17 cellular contexts compared by ENCODE assay signal in the genomic region with DNA sequence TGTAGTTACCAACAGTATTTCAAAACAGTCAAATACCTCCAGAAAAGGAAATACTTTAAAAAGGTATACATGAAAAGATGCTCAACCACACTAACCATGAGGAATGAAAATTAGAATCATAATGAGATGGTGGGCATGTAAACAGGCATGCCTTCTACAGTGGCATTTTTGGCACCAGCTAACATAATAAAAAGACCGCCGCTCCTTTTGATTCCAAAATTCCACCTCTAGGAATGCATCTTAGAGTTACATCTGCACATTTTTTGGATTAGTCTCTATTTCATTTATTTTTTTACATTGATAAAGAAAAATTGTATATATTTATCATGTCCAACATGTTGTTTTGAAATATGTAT. TPM values are rescaled to one million over a fixed set of nuclear protein-coding genes. Genes with fewer than 3 reads are reported as not detected.
A peak's percentile ranks its signal among the peaks of the same experiment; 100 is the strongest.
DNase-seq lines count a peak whose midpoint lies in the region; ATAC-seq, FAIRE-seq and TF ChIP-seq lines count a peak whose summit lies in the region.
"Had no signal": no experiment of that assay in that cellular context is flagged by ENCODE, and none has a peak within 500 bp of the region (broad histone marks: within the 10 kb centered on the region; RNA-seq: fewer than 3 reads in every experiment).

No MANE protein-coding gene starts in this region.

- in situ Hi-C loops in GM12878 (cut with MboI), result no loop called here

- RAD21 ChIA-PET in GM12878 (lab: Charles Lee; ENCODE audit: unreplicated experiment), result interaction anchor here (0.7 to 5.2 kb wide), 3 partner anchors 26 to 39 kb away, joined by 3 to 97 read pairs (median 3); a partner anchor contains a TSS

- peaks cover 70% of the 10 kb centered on the region for H3K4me1 ChIP-seq in GM12878 (ENCODE audit: control insufficient read depth, insufficient read depth, low read length)
- H3K4me1 ChIP-seq in mucosa of rectum (ENCODE audit: control insufficient read depth in 2 of 2, insufficient read depth in 2 of 2, low read length in 2 of 2), result peaks cover 70 to 75% of the 10 kb centered on the region in 2 donors

- POLR2A ChIA-PET in GM12878 (lab: Charles Lee), result interaction anchor here (2.4 to 3.5 kb wide), 2 partner anchors 37 to 41 kb away, joined by 7 to 44 read pairs; a partner anchor contains a TSS

- peak overlapping the region; percentile 86 for H3K4me2 ChIP-seq in GM12878 (ENCODE audit: control insufficient read depth, insufficient read depth)

- SMC1A ChIA-PET in GM12878 (lab: Charles Lee; ENCODE audit: uncharacterized antibody, unreplicated experiment), result interaction anchor here (1.0 to 12.1 kb wide), 5 partner anchors 22 to 127 kb away, joined by 3 to 179 read pairs (median 3); a partner anchor contains a TSS

- H3K4me3 ChIP-seq in GM12878, result peak overlapping the region; percentile 18; the same call in 1 of the 2 replicates
- H3K4me3 ChIP-seq in mucosa of rectum (ENCODE audit: low read length in 2 of 2), result no peak overlapping the region

- H3K4me1 Mint-ChIP-seq in activated naive CD8-positive, alpha-beta T cell treated with anti-CD3 and anti-CD28 coated beads, Interleukin-2, amount 50 U/mL, for 24 hours, result peaks cover 77% of the 10 kb centered on the region
- peaks cover 51% of the 10 kb centered on the region for H3K4me1 Mint-ChIP-seq in activated naive CD8-positive, alpha-beta T cell treated with anti-CD3 and anti-CD28 coated beads for 36 hours
- H3K4me1 Mint-ChIP-seq in type B pancreatic cell (ENCODE audit: unreplicated experiment), result peaks cover 71% of the 10 kb centered on the region

- ATAC-seq in activated naive CD8-positive, alpha-beta T cell treated with anti-CD3 and anti-CD28 coated beads, Interleukin-2, amount 50 U/mL, for 24 hours, result no peak
- ATAC-seq in GM12878, result no peak
- ATAC-seq in GM21786 (IDR thresholded peaks at IDR 0.05; ENCODE audit: unreplicated experiment), result no peak
- ATAC-seq: activated T-cell treated with anti-CD3 and anti-CD28 coated beads, Interleukin-2, amount 50 U/mL, for 4 hours; natural killer cell treated with Interleukin-12 subunit alpha and Interleukin-12 subunit beta and Interleukin-15 and Interleukin-18, amount 100 ng/mL, for 72 hours had no signal

- no peak for DNase-seq in activated naive CD8-positive, alpha-beta T cell treated with anti-CD3 and anti-CD28 coated beads, Interleukin-2, amount 50 U/mL, for 24 hours
- no peak for DNase-seq in activated naive CD8-positive, alpha-beta T cell treated with anti-CD3 and anti-CD28 coated beads for 36 hours
- DNase-seq in GM12878 (ENCODE audit: low read depth, low spot score) (no peak), type B pancreatic cell (ENCODE audit: extremely low spot score, unreplicated experiment) (no peak), NCI-H82 treated with DMSO at 0.1 percent for 48 hours (lab: John Stamatoyannopoulos, UW; ENCODE audit: unreplicated experiment) (no peak), NCI-H524 (lab: John Stamatoyannopoulos, UW) (no peak)
- DNase-seq: activated CD4-positive, alpha-beta memory T cell treated with anti-CD3 and anti-CD28 coated beads for 36 hours; activated T-cell treated with anti-CD3 and anti-CD28 coated beads, Interleukin-2, amount 50 U/mL, for 4 hours; CD8-positive, alpha-beta memory T cell; NCI-H69 had no signal

- H3K9me3 Mint-ChIP-seq in activated naive CD8-positive, alpha-beta T cell treated with anti-CD3 and anti-CD28 coated beads, Interleukin-2, amount 50 U/mL, for 24 hours, result no peaks in the 10 kb centered on the region
- no peaks in the 10 kb centered on the region for H3K9me3 Mint-ChIP-seq in activated naive CD8-positive, alpha-beta T cell treated with anti-CD3 and anti-CD28 coated beads for 36 hours
- H3K9me3 Mint-ChIP-seq in type B pancreatic cell, result no peaks in the 10 kb centered on the region
- H3K9me3 Mint-ChIP-seq: activated CD4-positive, alpha-beta memory T cell treated with anti-CD3 and anti-CD28 coated beads for 36 hours; activated naive CD4-positive, alpha-beta T cell treated with anti-CD3 and anti-CD28 coated beads, Interleukin-2, amount 50 U/mL, for 72 hours; CD8-positive, alpha-beta memory T cell; IgD-negative memory B cell; natural killer cell treated with Interleukin-12 subunit alpha and Interleukin-12 subunit beta and Interleukin-15 and Interleukin-18, amount 100 ng/mL, for 72 hours had no signal

- peak overlapping the region; percentile 35 for H3K27ac Mint-ChIP-seq in activated naive CD8-positive, alpha-beta T cell treated with anti-CD3 and anti-CD28 coated beads, Interleukin-2, amount 50 U/mL, for 24 hours
- H3K27ac Mint-ChIP-seq in activated naive CD8-positive, alpha-beta T cell treated with anti-CD3 and anti-CD28 coated beads for 36 hours, result no peak overlapping the region
- peak overlapping the region; percentile 66 for H3K27ac Mint-ChIP-seq in type B pancreatic cell
- H3K27ac Mint-ChIP-seq: activated CD4-positive, alpha-beta memory T cell treated with anti-CD3 and anti-CD28 coated beads for 36 hours; activated naive CD4-positive, alpha-beta T cell treated with anti-CD3 and anti-CD28 coated beads, Interleukin-2, amount 50 U/mL, for 72 hours; natural killer cell treated with Interleukin-12 subunit alpha and Interleukin-12 subunit beta and Interleukin-15 and Interleukin-18, amount 100 ng/mL, for 72 hours had no signal

- 93% methylated on average over 2 of the region's 2 CpGs for WGBS in GM12878 (ENCODE audit: insufficient coverage, insufficient replicate concordance, low lambda C conversion rate, missing lambda C conversion rate)

- H3K27me3 Mint-ChIP-seq in activated naive CD8-positive, alpha-beta T cell treated with anti-CD3 and anti-CD28 coated beads, Interleukin-2, amount 50 U/mL, for 24 hours, result no peaks in the 10 kb centered on the region
- no peaks in the 10 kb centered on the region for H3K27me3 Mint-ChIP-seq in activated naive CD8-positive, alpha-beta T cell treated with anti-CD3 and anti-CD28 coated beads for 36 hours
- peaks cover 3% of the 10 kb centered on the region for H3K27me3 Mint-ChIP-seq in type B pancreatic cell
- H3K27me3 Mint-ChIP-seq: activated CD4-positive, alpha-beta memory T cell treated with anti-CD3 and anti-CD28 coated beads for 36 hours; CD8-positive, alpha-beta memory T cell; natural killer cell treated with Interleukin-12 subunit alpha and Interleukin-12 subunit beta and Interleukin-15 and Interleukin-18, amount 100 ng/mL, for 72 hours had no signal

- CTCF ChIA-PET in GM12878 (lab: Yijun Ruan, JAX), result interaction anchor here (0.6 to 4.1 kb wide), 6 partner anchors 19 to 781 kb away, joined by 3 to 27 read pairs (median 3); no protein-coding TSS in a partner anchor

- no peak for FAIRE-seq in GM12878 (lab: Jason Lieb, UNC)
- FAIRE-seq: GM19239 had no signal

- no peak for TF ChIP-seq RAD21 in GM12878 (IDR thresholded peaks at IDR 0.05; ENCODE audit: insufficient read depth, low read depth, low read length)

- H3K36me3 ChIP-seq in GM12878 (ENCODE audit: control insufficient read depth in 2 of 2, insufficient read depth in 2 of 2, low read length in 1 of 2), result peaks cover 7% of the 10 kb centered on the region in 2 experiments
- H3K36me3 ChIP-seq in mucosa of rectum (ENCODE audit: control insufficient read depth in 2 of 2, insufficient read depth in 2 of 2, low read length in 2 of 2), result no peaks in the 10 kb centered on the region

- no peak for TF ChIP-seq EP300 in GM12878 (IDR thresholded peaks at IDR 0.05; ENCODE audit: borderline replicate concordance in 1 of 2, control insufficient read depth in 1 of 2, low read depth in 2 of 2, low read length in 2 of 2)

- no TSS peak for BruUV-seq in GM12878 (replicated peaks; lab: Mats Ljungman, UMichigan)

- intact Hi-C loops in GM12878 (cut with micrococcal nuclease; ENCODE audit: unreplicated experiment), result no loop called here

- TF ChIP-seq CTCF in GM12878 (IDR thresholded peaks at IDR 0.05 in 2 of 3, conservative IDR thresholded peaks at IDR 0.05 in 1 of 3; ENCODE audit: control insufficient read depth in 2 of 3, extremely low read depth in 1 of 3, insufficient read depth in 1 of 3, low read depth in 3 of 3, low read length in 3 of 3) (no peak), type B pancreatic cell (conservative IDR thresholded peaks at IDR 0.05) (no peak)

- no peak overlapping the region for H3K9ac ChIP-seq in GM12878 (ENCODE audit: control insufficient read depth, insufficient read depth, low read length)
- H3K9ac ChIP-seq in mucosa of rectum (ENCODE audit: low read depth in 1 of 2, low read length in 2 of 2), result no peak overlapping the region

- H3K79me2 ChIP-seq in GM12878 (ENCODE audit: control insufficient read depth, insufficient read depth, low read length), result peaks cover 52% of the 10 kb centered on the region

- H3K9me3 ChIP-seq in GM12878 (replicated peaks; ENCODE audit: control insufficient read depth, insufficient read depth, low read length) (no peaks in the 10 kb centered on the region), mucosa of rectum (ENCODE audit: control insufficient read depth in 2 of 2, low read length in 2 of 2) (no peaks in the 10 kb centered on the region)

- no peak for TF ChIP-seq POLR2A in GM12878 (IDR thresholded peaks at IDR 0.05; ENCODE audit: low read depth, low read length)

- H3K4me3 Mint-ChIP-seq in activated naive CD8-positive, alpha-beta T cell treated with anti-CD3 and anti-CD28 coated beads, Interleukin-2, amount 50 U/mL, for 24 hours, result no peak overlapping the region
- no peak overlapping the region for H3K4me3 Mint-ChIP-seq in activated naive CD8-positive, alpha-beta T cell treated with anti-CD3 and anti-CD28 coated beads for 36 hours
- no peak overlapping the region for H3K4me3 Mint-ChIP-seq in type B pancreatic cell
- H3K4me3 Mint-ChIP-seq: activated CD4-positive, alpha-beta memory T cell treated with anti-CD3 and anti-CD28 coated beads for 36 hours; activated T-cell treated with anti-CD3 and anti-CD28 coated beads, Interleukin-2, amount 50 U/mL, for 4 hours; CD8-positive, alpha-beta memory T cell; IgD-negative memory B cell; natural killer cell treated with Interleukin-12 subunit alpha and Interleukin-12 subunit beta and Interleukin-15 and Interleukin-18, amount 100 ng/mL, for 72 hours had no signal

- H3K27me3 ChIP-seq in GM12878 (replicated peaks in 1 of 2; ENCODE audit: control insufficient read depth in 2 of 2, insufficient read depth in 2 of 2, low read length in 1 of 2) (no peaks in the 10 kb centered on the region), mucosa of rectum (ENCODE audit: control insufficient read depth in 2 of 2, insufficient read depth in 2 of 2, low read length in 2 of 2) (no peaks in the 10 kb centered on the region)
- H3K27me3 ChIP-seq: foreskin keratinocyte had no signal

- no peak overlapping the region for H2AFZ ChIP-seq in GM12878 (ENCODE audit: control insufficient read depth, low read depth, low read length)

- no peaks in the 10 kb centered on the region for H4K20me1 ChIP-seq in GM12878 (ENCODE audit: control insufficient read depth, insufficient read depth)

- peaks cover 9% of the 10 kb centered on the region for H3K36me3 Mint-ChIP-seq in activated naive CD8-positive, alpha-beta T cell treated with anti-CD3 and anti-CD28 coated beads, Interleukin-2, amount 50 U/mL, for 24 hours (ENCODE audit: low read depth)
- H3K36me3 Mint-ChIP-seq in activated naive CD8-positive, alpha-beta T cell treated with anti-CD3 and anti-CD28 coated beads for 36 hours, result peaks cover 7% of the 10 kb centered on the region
- H3K36me3 Mint-ChIP-seq in type B pancreatic cell, result peaks cover 12% of the 10 kb centered on the region
- H3K36me3 Mint-ChIP-seq: natural killer cell treated with Interleukin-12 subunit alpha and Interleukin-12 subunit beta and Interleukin-15 and Interleukin-18, amount 100 ng/mL, for 72 hours had no signal

- H3K27ac ChIP-seq in GM12878 (ENCODE audit: control insufficient read depth, insufficient read depth) (peak overlapping the region; percentile 77; the same call in 1 of the 2 replicates), mucosa of rectum (ENCODE audit: low read depth in 2 of 2, low read length in 2 of 2) (peak overlapping the region; percentile 82 to 84)
- H3K27ac ChIP-seq: foreskin keratinocyte had no signal

RNA-seq across cellular contexts. Expression of a gene that starts 37.0 kb away (rescaled TPM):
- under 1 TPM; 0.19 to 0.30 TPM for total RNA-seq in activated naive CD8-positive, alpha-beta T cell treated with anti-CD3 and anti-CD28 coated beads for 36 hours
- total RNA-seq in GM12878 (2013; cell fraction: nucleolus; rRNA removed), result 0.15 and 0.17 TPM in 2 replicates
- total RNA-seq in GM12878 (2014; rRNA removed) (0.06 and 0.44 TPM in 2 replicates), GM12878 (2014; rRNA removed; fragmentation: Illumina TruSeq; extraction: Trizol) (under 0.01 TPM in 1 of 2 replicates, not detected in the other), GM12878 (2021) (0.05 and 0.18 TPM in 2 replicates), type B pancreatic cell (ENCODE audit: low replicate concordance) (3.1 and 4.2 TPM in 2 replicates)
- polyA plus RNA-seq in GM12878 (2011; ENCODE audit: low read depth), result 0.04 TPM
- polyA plus RNA-seq in GM12878 (2011; rRNA removed) (0.01 and 0.03 TPM in 2 replicates), GM12878 (2014; fragmentation: Illumina TruSeq; extraction: Trizol) (0.01 TPM in 1 of 2 replicates, not detected in the other), GM12878 (2014; fragmentation: Nextera tagmentation; extraction: Ambion mirVana) (not detected), GM12878 (2014; rRNA removed) (0.06 and 0.10 TPM in 2 replicates), GM12878 (2016; fragmentation: Nextera tagmentation; extraction: Ambion mirVana) (not detected)
- polyA plus RNA-seq in GM12878 (2011; cell fraction: cytosol; rRNA removed), result 0.01 and 0.02 TPM in 2 replicates
- 0.29 and 0.57 TPM in 2 replicates for polyA plus RNA-seq in GM12878 (2011; cell fraction: nucleus; rRNA removed)
- polyA plus RNA-seq in GM12878 (2012), result 0.08 and 0.11 TPM in 2 replicates
- polyA minus RNA-seq in GM12878 (2011; rRNA and poly(A)+ RNA removed), result 0.05 TPM in 1 of 2 replicates, not detected in the other
- not detected in 2 replicates for polyA minus RNA-seq in GM12878 (2011; cell fraction: cytosol; rRNA and poly(A)+ RNA removed)
- under 0.01 and 0.10 TPM in 2 replicates for polyA minus RNA-seq in GM12878 (2011; cell fraction: nucleus; rRNA and poly(A)+ RNA removed)
- polyA plus RNA-seq: CD8-positive, alpha-beta memory T cell; IgD-negative memory B cell had no signal

RNA-seq across cellular contexts. Expression of a gene that starts 41.5 kb away (rescaled TPM):
- 10 to 100 TPM; 23.5 to 23.6 TPM for total RNA-seq in activated naive CD8-positive, alpha-beta T cell treated with anti-CD3 and anti-CD28 coated beads for 36 hours
- 41.9 and 43.4 TPM in 2 replicates for total RNA-seq in GM12878 (2013; cell fraction: nucleolus; rRNA removed)
- 48.2 and 49.6 TPM in 2 replicates for total RNA-seq in GM12878 (2014; rRNA removed)
- total RNA-seq in GM12878 (2014; rRNA removed; fragmentation: Illumina TruSeq; extraction: Trizol), result 24.3 and 26.0 TPM in 2 replicates
- total RNA-seq in GM12878 (2021), result 52.1 and 53.2 TPM in 2 replicates
- polyA plus RNA-seq in GM12878 (2011; ENCODE audit: low read depth), result 15.6 TPM
- 25.6 and 42.2 TPM in 2 replicates for polyA plus RNA-seq in GM12878 (2011; rRNA removed)
- polyA plus RNA-seq in GM12878 (2011; cell fraction: cytosol; rRNA removed), result 45.7 and 57.3 TPM in 2 replicates
- polyA plus RNA-seq in GM12878 (2011; cell fraction: nucleus; rRNA removed), result 28.0 and 35.6 TPM in 2 replicates
- 26.7 and 28.7 TPM in 2 replicates for polyA plus RNA-seq in GM12878 (2012)
- polyA plus RNA-seq in GM12878 (2014; fragmentation: Illumina TruSeq; extraction: Trizol), result 18.9 and 29.3 TPM in 2 replicates
- polyA plus RNA-seq in GM12878 (2014; fragmentation: Nextera tagmentation; extraction: Ambion mirVana), result 1 to 10 TPM; 4.2 to 8.6 TPM
- 47.3 and 50.1 TPM in 2 replicates for polyA plus RNA-seq in GM12878 (2014; rRNA removed)
- polyA plus RNA-seq in GM12878 (2016; fragmentation: Nextera tagmentation; extraction: Ambion mirVana), result 10 to 100 TPM; 60.7 to 62.9 TPM
- 50.8 and 76.6 TPM in 2 replicates for polyA minus RNA-seq in GM12878 (2011; rRNA and poly(A)+ RNA removed)
- 28.7 and 30.8 TPM in 2 replicates for polyA minus RNA-seq in GM12878 (2011; cell fraction: cytosol; rRNA and poly(A)+ RNA removed)
- polyA minus RNA-seq in GM12878 (2011; cell fraction: nucleus; rRNA and poly(A)+ RNA removed), result 36.1 and 67.5 TPM in 2 replicates
- 18.8 and 25.2 TPM in 2 replicates for total RNA-seq in type B pancreatic cell (ENCODE audit: low replicate concordance)
